13 cellular contexts compared by ENCODE assay signal in the genomic region with DNA sequence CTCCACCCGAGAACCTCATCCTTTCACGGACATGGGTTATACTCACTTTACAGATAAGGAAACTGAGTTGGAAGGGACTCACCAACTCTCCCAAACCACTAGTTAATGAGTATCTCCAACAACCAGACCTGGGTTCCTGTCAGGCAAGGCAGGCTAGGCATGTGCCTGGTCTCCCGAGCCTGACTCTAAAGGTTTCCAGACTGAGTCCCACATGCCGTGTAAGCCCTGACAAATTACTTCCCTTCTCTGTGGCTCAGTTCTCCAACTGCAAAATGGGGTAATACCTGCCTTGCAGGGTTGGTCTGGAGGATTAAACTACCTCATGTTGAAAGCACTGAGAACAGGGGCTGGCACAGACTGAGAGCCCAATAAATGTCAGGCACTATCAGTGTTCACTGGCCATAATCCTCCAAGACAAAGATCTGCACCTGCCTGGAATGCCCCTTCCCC. TPM values are rescaled to one million over a fixed set of nuclear protein-coding genes. Genes with fewer than 3 reads are reported as not detected.
DNase-seq lines count a peak whose midpoint lies in the region; ATAC-seq and TF ChIP-seq lines count a peak whose summit lies in the region.
"Had no signal": no experiment of that assay in that cellular context is flagged by ENCODE, and none has a peak within 500 bp of the region (broad histone marks: within the 10 kb centered on the region; RNA-seq: fewer than 3 reads in every experiment).

No MANE protein-coding gene starts in this region.

- no peak overlapping the region for H3K27ac ChIP-seq in neural progenitor cell

- H2AFZ ChIP-seq in neural progenitor cell (replicated peaks) = no peak overlapping the region

- H3K4me3 ChIP-seq in neural progenitor cell = no peak overlapping the region

- H3K36me3 Mint-ChIP-seq in brain (peaks cover 37% of the 10 kb centered on the region), neural progenitor cell (peaks cover 44% of the 10 kb centered on the region)

- no peaks in the 10 kb centered on the region for H3K9me3 ChIP-seq in neural progenitor cell (ENCODE audit: low read depth)

- peaks cover 35% of the 10 kb centered on the region for H3K4me1 ChIP-seq in neural progenitor cell

- H3K27me3 Mint-ChIP-seq in brain (no peaks in the 10 kb centered on the region), neural progenitor cell (ENCODE audit: insufficient read depth, low read depth) (no peaks in the 10 kb centered on the region)
- H3K27me3 Mint-ChIP-seq: CD4-positive, alpha-beta memory T cell had no signal

- DNase-seq in neural progenitor cell (ENCODE audit: low spot score) (no peak), NCI-H748 treated with DMSO at 0.1 percent for 48 hours (lab: John Stamatoyannopoulos, UW) (no peak), GM19240 (ENCODE audit: insufficient read length, low spot score) (no peak)
- no peak for DNase-seq in NK-92 treated with Interleukin-12 subunit alpha and Interleukin-12 subunit beta, amount 100 ng/mL, for 24 hours (lab: John Stamatoyannopoulos, UW)
- DNase-seq: aorta; CD4-positive, alpha-beta memory T cell; NCI-H524 treated with DMSO at 0.1 percent for 48 hours; stimulated activated CD4-positive, alpha-beta T cell treated with anti-CD3 and anti-CD28 coated beads, Interleukin-1b, Interleukin-23, amount 100 ng/mL, for 48 hours had no signal

- peaks cover 100% of the 10 kb centered on the region for H4K20me1 ChIP-seq in neural progenitor cell (ENCODE audit: low read depth)

- TF ChIP-seq CTCF in brain (conservative IDR thresholded peaks at IDR 0.05) (no peak), neural progenitor cell (IDR thresholded peaks at IDR 0.05) (no peak)

- H3K9ac ChIP-seq in neural progenitor cell = no peak overlapping the region

- H3K27ac Mint-ChIP-seq in brain (peak overlapping the region in 3 of 5 experiments; percentile 7 to 90 (median 45)), neural progenitor cell (peak overlapping the region; percentile 43)

- peak; percentile 44 for ATAC-seq in GM19043 (IDR thresholded peaks at IDR 0.05; ENCODE audit: low read depth, unreplicated experiment)
- peak; percentile 39 for ATAC-seq in HG03457 (IDR thresholded peaks at IDR 0.05; ENCODE audit: unreplicated experiment)
- no peak for ATAC-seq in GM21447 (IDR thresholded peaks at IDR 0.05; ENCODE audit: unreplicated experiment)
- ATAC-seq: SK-N-SH treated with all-trans-retinoic acid at 6 μM for 48 hours had no signal

- H3K9me3 Mint-ChIP-seq in brain (no peaks in the 10 kb centered on the region), neural progenitor cell (no peaks in the 10 kb centered on the region)
- H3K9me3 Mint-ChIP-seq: CD4-positive, alpha-beta memory T cell had no signal

- no peaks in the 10 kb centered on the region for H3K36me3 ChIP-seq in neural progenitor cell

- peaks cover 86% of the 10 kb centered on the region for H3K4me1 Mint-ChIP-seq in brain
- peaks cover 61% of the 10 kb centered on the region for H3K4me1 Mint-ChIP-seq in neural progenitor cell

- no peak overlapping the region for H3K4me2 ChIP-seq in neural progenitor cell

- no peaks in the 10 kb centered on the region for H3K27me3 ChIP-seq in neural progenitor cell

- H3K4me3 Mint-ChIP-seq in brain (no peak overlapping the region), neural progenitor cell (peak overlapping the region; percentile 71)

- peaks cover 100% of the 10 kb centered on the region for H3K79me2 ChIP-seq in neural progenitor cell (ENCODE audit: low read depth)

- no peaks in the 10 kb centered on the region for H3F3A ChIP-seq in neural progenitor cell (ENCODE audit: low read depth)

RNA-seq across cellular contexts. Expression of a gene that starts 34.2 kb away (rescaled TPM):
- polyA plus RNA-seq in brain (ENCODE audit: insufficient read depth, low read depth, low replicate concordance) = 197 TPM
- 53.0 and 86.1 TPM in 2 replicates for total RNA-seq in neural progenitor cell (ENCODE audit: low replicate concordance)
